Comparison of ENCODE assay signal across 8 cellular contexts in the genomic region with DNA sequence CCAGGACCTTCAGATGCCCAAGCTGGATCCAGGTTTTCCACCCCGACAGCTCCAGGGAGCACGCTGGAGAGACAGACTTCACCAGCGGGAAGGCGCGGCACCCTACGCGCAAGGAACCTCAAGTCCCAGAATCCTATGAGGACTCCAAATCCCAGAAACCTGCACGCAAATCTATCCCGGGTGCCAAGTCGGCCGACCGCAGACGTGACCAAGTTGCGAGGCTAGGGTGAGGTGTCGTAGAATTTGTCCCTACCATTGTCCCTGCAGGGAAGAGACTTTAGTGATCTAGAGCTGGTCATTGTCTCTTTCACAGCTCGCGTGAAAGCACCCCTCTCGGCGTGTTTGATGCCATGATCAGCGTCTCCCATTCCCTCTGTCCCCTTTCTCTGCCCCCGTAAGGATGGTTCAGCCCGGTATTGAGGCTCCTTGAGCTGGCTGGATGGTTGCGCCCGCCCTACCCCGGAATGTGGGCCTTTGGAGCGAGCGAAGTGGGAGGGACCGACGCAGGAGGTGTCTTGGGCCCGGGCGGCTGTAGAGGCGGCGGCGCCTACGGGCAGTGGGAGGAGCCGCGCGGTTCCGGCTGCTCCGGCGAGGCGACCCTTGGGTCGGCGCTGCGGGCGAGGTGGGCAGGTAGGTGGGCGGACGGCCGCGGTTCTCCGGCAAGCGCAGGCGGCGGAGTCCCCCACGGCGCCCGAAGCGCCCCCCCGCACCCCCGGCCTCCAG. TPM values are rescaled to one million over a fixed set of nuclear protein-coding genes. Genes with fewer than 3 reads are reported as not detected.
DNase-seq lines count a peak whose midpoint lies in the region; ATAC-seq and TF ChIP-seq lines count a peak whose summit lies in the region.

PRKCI (plus strand) TSS at position 501 of the 723 bp plus-strand sequence. CDS start 246 bp downstream, outside the sequence.

- TF ChIP-seq CTCF in CD8-positive, alpha-beta T cell (IDR thresholded peaks at IDR 0.05) = no peak

- H3K9me3 ChIP-seq in CD8-positive, alpha-beta T cell (ENCODE audit: low read length) = no peaks in the 10 kb centered on the region
- H3K9me3 ChIP-seq in effector memory CD4-positive, alpha-beta T cell (ENCODE audit: control insufficient read depth, low read length) = no peaks in the 10 kb centered on the region

- H3K36me3 ChIP-seq in CD8-positive, alpha-beta T cell (ENCODE audit: insufficient read depth, low read length) = no peaks in the 10 kb centered on the region
- H3K36me3 ChIP-seq in effector memory CD4-positive, alpha-beta T cell (ENCODE audit: control insufficient read depth, insufficient read depth, low read length) = no peaks in the 10 kb centered on the region

- no peaks in the 10 kb centered on the region for H3K27me3 Mint-ChIP-seq in CD8-positive, alpha-beta T cell (ENCODE audit: low read depth)

- peak within 1 kb of the TSS; percentile 91 for H3K4me3 Mint-ChIP-seq in CD8-positive, alpha-beta T cell

- peak within 1 kb of the TSS; percentile 76 for H3K27ac ChIP-seq in CD8-positive, alpha-beta T cell (ENCODE audit: low read depth, low read length)
- peak within 1 kb of the TSS; percentile 76 for H3K27ac ChIP-seq in effector memory CD4-positive, alpha-beta T cell (ENCODE audit: insufficient read depth, low read length, poor library complexity, severe bottlenecking)

- intact Hi-C loops in CD8-positive, alpha-beta T cell (cut with DNase I, micrococcal nuclease) = loop anchor here (1.0 to 2.0 kb wide), 7 partner anchors 33 to 449 kb away; partner anchors contain the start of genes PHC3 (in 2 of the 2), MYNN (in 1 of the 2), SEC62 (in 1 of the 2) and SKIL (in 1 of the 2)

- H3K4me1 Mint-ChIP-seq in CD8-positive, alpha-beta T cell (ENCODE audit: low read depth) = peaks cover 36% of the 10 kb centered on the region

- H3K4me1 ChIP-seq in CD8-positive, alpha-beta T cell (ENCODE audit: insufficient read depth, low read length) = peaks cover 3% of the 10 kb centered on the region
- no peaks in the 10 kb centered on the region for H3K4me1 ChIP-seq in effector memory CD4-positive, alpha-beta T cell (ENCODE audit: control insufficient read depth, insufficient read depth, low read length, poor library complexity, severe bottlenecking)

- H3K36me3 Mint-ChIP-seq in CD8-positive, alpha-beta T cell = peaks cover 9% of the 10 kb centered on the region

- peak; percentile 83 for ATAC-seq in CD8-positive, alpha-beta T cell
- peak; percentile 96 for ATAC-seq in GM19463 (IDR thresholded peaks at IDR 0.05; ENCODE audit: unreplicated experiment)

- CTCF ChIA-PET in CD8-positive, alpha-beta T cell (lab: Charles Lee) = interaction anchor here (0.6 to 1.2 kb wide), 2 partner anchors 52 to 145 kb away, joined by 4 to 6 read pairs; no protein-coding TSS in a partner anchor
- CTCF ChIA-PET in activated CD8-positive, alpha-beta memory T cell treated with anti-CD3 and anti-CD28 coated beads for 36 hours (lab: Charles Lee) = interaction anchor here (0.6 to 1.3 kb wide), 2 partner anchors 32 to 183 kb away, joined by 3 read pairs; no protein-coding TSS in a partner anchor

- no peaks in the 10 kb centered on the region for H3K27me3 ChIP-seq in CD8-positive, alpha-beta T cell (ENCODE audit: insufficient read depth, low read length)
- H3K27me3 ChIP-seq in effector memory CD4-positive, alpha-beta T cell (replicated peaks; ENCODE audit: control insufficient read depth, insufficient read depth, low read length, poor library complexity, severe bottlenecking) = no peaks in the 10 kb centered on the region

- H3K4me3 ChIP-seq in CD8-positive, alpha-beta T cell (ENCODE audit: low read depth, low read length) = peak within 1 kb of the TSS; percentile 92
- peak within 1 kb of the TSS; percentile 87 for H3K4me3 ChIP-seq in effector memory CD4-positive, alpha-beta T cell (ENCODE audit: insufficient read depth, low read depth, low read length, poor library complexity, severe bottlenecking)

- H3K9me3 Mint-ChIP-seq in CD8-positive, alpha-beta T cell = no peaks in the 10 kb centered on the region

- DNase-seq in CD8-positive, alpha-beta T cell = peak; percentile 75 to 90 (median 85)
- peak; percentile 96 for DNase-seq in HS-27A (ENCODE audit: low read depth)
- peak; percentile 98 to 99 for DNase-seq in NOMO-1 (lab: John Stamatoyannopoulos, UW; ENCODE audit: unreplicated experiment in 2 of 2)
- DNase-seq in effector memory CD4-positive, alpha-beta T cell = peak; percentile 73 to 78 (median 77)
- DNase-seq in lung microvascular endothelial cell (ENCODE audit: low read depth in 2 of 2) = peak; percentile 78 to 98
- DNase-seq in stimulated activated CD4-positive, alpha-beta T cell treated with anti-CD3 and anti-CD28 coated beads, TNF-alpha, amount 100 ng/mL, for 48 hours (ENCODE audit: low read depth in 3 of 3) = peak; percentile 80 to 86 (median 84)

- POLR2A ChIA-PET in CD8-positive, alpha-beta T cell (lab: Charles Lee) = interaction anchor here (0.6 to 2.7 kb wide), 4 partner anchors 58 to 457 kb away, joined by 3 to 14 read pairs (median 3); partner anchors contain the start of genes SKIL and TERC
- POLR2A ChIA-PET in activated CD8-positive, alpha-beta memory T cell treated with anti-CD3 and anti-CD28 coated beads for 36 hours (lab: Charles Lee) = interaction anchor here (0.5 kb wide), 1 partner anchor 175 kb away, joined by 10 read pairs; no protein-coding TSS in a partner anchor

- peak within 1 kb of the TSS; percentile 93 for H3K27ac Mint-ChIP-seq in CD8-positive, alpha-beta T cell

RNA-seq across cellular contexts. Expression of gene PRKCI, which starts in this region (rescaled TPM):
- total RNA-seq in CD8-positive, alpha-beta T cell = 10 to 100 TPM; 17.6 to 20.2 TPM
- 10 to 100 TPM; 19.6 to 22.5 TPM for total RNA-seq in activated CD8-positive, alpha-beta memory T cell treated with anti-CD3 and anti-CD28 coated beads for 36 hours
- 18.7 and 23.1 TPM in 2 replicates for total RNA-seq in lung microvascular endothelial cell

Comparison
In these comparisons a context has a peak if more than half of its experiments do, and no peak if none do; other contexts are left out.
1. Peak in every context shown above with its lines: DNase-seq, ATAC-seq, H3K4me3 ChIP-seq and H3K27ac ChIP-seq.